8 cellular contexts compared by ENCODE assay signal in genomic region chr1:43147625-43148319, GRCh38. TPM values are rescaled to one million over a fixed set of nuclear protein-coding genes. Genes with fewer than 3 reads are reported as not detected.
A peak's percentile ranks its signal among the peaks of the same experiment; 100 is the strongest.
DNase-seq lines count a peak whose midpoint lies in the region; ATAC-seq and TF ChIP-seq lines count a peak whose summit lies in the region.

No MANE protein-coding gene starts in this region.

- H3K9me3 ChIP-seq in WERI-Rb-1 (ENCODE audit: severe bottlenecking) (no peaks in the 10 kb centered on the region), right lobe of liver (no peaks in the 10 kb centered on the region)
- H3K9me3 ChIP-seq in effector memory CD4-positive, alpha-beta T cell (ENCODE audit: control insufficient read depth, low read length): no peaks in the 10 kb centered on the region

- H3K27me3 ChIP-seq in WERI-Rb-1 (ENCODE audit: insufficient read depth, low read depth, severe bottlenecking): no peaks in the 10 kb centered on the region
- peaks cover 18% of the 10 kb centered on the region for H3K27me3 ChIP-seq in effector memory CD4-positive, alpha-beta T cell (replicated peaks; ENCODE audit: control insufficient read depth, insufficient read depth, low read length, poor library complexity, severe bottlenecking)
- no peaks in the 10 kb centered on the region for H3K27me3 ChIP-seq in right lobe of liver

- H3K4me1 ChIP-seq in effector memory CD4-positive, alpha-beta T cell (ENCODE audit: control insufficient read depth, insufficient read depth, low read length, poor library complexity, severe bottlenecking): peaks cover 5% of the 10 kb centered on the region
- H3K4me1 ChIP-seq in right lobe of liver: peaks cover 0 to 8% (median 0%) of the 10 kb centered on the region in 4 donors

- intact Hi-C loops in right lobe of liver (cut with DNase I): no loop called here

- H3K36me3 ChIP-seq in WERI-Rb-1 (no peaks in the 10 kb centered on the region), right lobe of liver (no peaks in the 10 kb centered on the region)
- no peaks in the 10 kb centered on the region for H3K36me3 ChIP-seq in effector memory CD4-positive, alpha-beta T cell (ENCODE audit: control insufficient read depth, insufficient read depth, low read length)

- DNase-seq in DMS53 treated with DMSO at 0.1 percent for 48 hours (lab: John Stamatoyannopoulos, UW; ENCODE audit: unreplicated experiment): peak; percentile 79
- peak; percentile 79 for DNase-seq in NCI-H1694 (lab: John Stamatoyannopoulos, UW)
- peak; percentile 94 for DNase-seq in WERI-Rb-1
- no peak for DNase-seq in effector memory CD4-positive, alpha-beta T cell
- DNase-seq in right lobe of liver: peak; percentile 54 to 72 (median 59)
- peak; percentile 19 to 38 for DNase-seq in stimulated activated CD4-positive, alpha-beta T cell treated with anti-CD3 and anti-CD28 coated beads, Interleukin-2, amount 100 ng/mL, for 48 hours
- no peak for DNase-seq in MV-4-11 (lab: John Stamatoyannopoulos, UW)

- no peak for TF ChIP-seq POLR2A in right lobe of liver (IDR thresholded peaks at IDR 0.05)

- H3K27ac ChIP-seq in WERI-Rb-1: no peak overlapping the region
- no peak overlapping the region for H3K27ac ChIP-seq in effector memory CD4-positive, alpha-beta T cell (ENCODE audit: insufficient read depth, low read length, poor library complexity, severe bottlenecking)
- no peak overlapping the region for H3K27ac ChIP-seq in right lobe of liver

- ATAC-seq in right lobe of liver: peak; percentile 68 to 76 (median 73)
- ATAC-seq in HG03460 (IDR thresholded peaks at IDR 0.05; ENCODE audit: unreplicated experiment): no peak

- 9% methylated on average over 35 of the region's 47 CpGs for WGBS in right lobe of liver (ENCODE audit: insufficient coverage, low coverage, low lambda C conversion rate, missing lambda C conversion rate)

- TF ChIP-seq CTCF in WERI-Rb-1 (IDR thresholded peaks at IDR 0.05; ENCODE audit: low read depth, low read length) (no peak), right lobe of liver (IDR thresholded peaks at IDR 0.05) (no peak)

- H3K4me3 ChIP-seq in WERI-Rb-1 (ENCODE audit: low read depth, low read length): peak overlapping the region; percentile 49
- peak overlapping the region; percentile 19 for H3K4me3 ChIP-seq in effector memory CD4-positive, alpha-beta T cell (ENCODE audit: insufficient read depth, low read depth, low read length, poor library complexity, severe bottlenecking)
- peak overlapping the region in 2 of 3 donors; percentile 20 to 27 for H3K4me3 ChIP-seq in right lobe of liver

RNA-seq across cellular contexts. Expression of gene EBNA1BP2, which starts 24.3 kb away (rescaled TPM):
- 100 to 1,000 TPM in 1 of 6 experiments, 10 to 100 TPM in 5; 45.7 to 108 (median 61.4) TPM for total RNA-seq in right lobe of liver

RNA-seq across cellular contexts. Expression of gene CFAP57, which starts 24.4 kb away (rescaled TPM):
- total RNA-seq in right lobe of liver: not detected

Comparison
In these comparisons a context has a peak if more than half of its experiments do, and no peak if none do; other contexts are left out.
1. DNase-seq: peak in DMS53 treated with DMSO at 0.1 percent for 48 hours (single experiment), NCI-H1694 (single experiment), WERI-Rb-1 (single experiment), right lobe of liver (3 of 3) and stimulated activated CD4-positive, alpha-beta T cell treated with anti-CD3 and anti-CD28 coated beads, Interleukin-2, amount 100 ng/mL, for 48 hours (2 of 2); none in effector memory CD4-positive, alpha-beta T cell (0 of 3) and MV-4-11 (single experiment).
2. Peak in every context shown above with its lines, with median percentiles within 50 percentile points of each other: H3K4me3 ChIP-seq.